Comparison of ENCODE assay signal across 8 cellular contexts in genomic region chr15:40405501-40406381, GRCh38. TPM values are rescaled to one million over a fixed set of nuclear protein-coding genes. Genes with fewer than 3 reads are reported as not detected.
DNase-seq lines count a peak whose midpoint lies in the region; ATAC-seq and TF ChIP-seq lines count a peak whose summit lies in the region.

Gene IVD, plus strand, starts transcription at chr15:40405795. Its CDS starts 33 bp downstream, at chr15:40405828.

- peaks cover 39% of the 10 kb centered on the region for H3K36me3 Mint-ChIP-seq in GM23338 (ENCODE audit: low read depth)
- peaks cover 37% of the 10 kb centered on the region for H3K36me3 Mint-ChIP-seq in activated T-helper 17 cell treated with anti-CD3 and anti-CD28 coated beads, Interleukin-2, amount 50 U/mL, for 72 hours (ENCODE audit: low read depth)
- peaks cover 2 to 8% (median 5%) of the 10 kb centered on the region in 5 donors for H3K36me3 Mint-ChIP-seq in naive thymus-derived CD4-positive, alpha-beta T cell
- H3K36me3 Mint-ChIP-seq in stimulated activated naive B cell treated with anti-CD40 and anti-IgM and Interleukin-4, amounts not matched to agents 10 μg/mL and 1 μg/mL and 100 μg/mL, for 72 hours, result peaks cover 14 to 17% of the 10 kb centered on the region in 2 donors

- H3K4me3 Mint-ChIP-seq in GM23338, result peak within 1 kb of the TSS; percentile 90
- peak within 1 kb of the TSS; percentile 96 for H3K4me3 Mint-ChIP-seq in activated T-helper 17 cell treated with anti-CD3 and anti-CD28 coated beads, Interleukin-2, amount 50 U/mL, for 72 hours
- peak within 1 kb of the TSS; percentile 79 to 94 (median 92) for H3K4me3 Mint-ChIP-seq in naive thymus-derived CD4-positive, alpha-beta T cell
- H3K4me3 Mint-ChIP-seq in stimulated activated naive B cell treated with anti-CD40 and anti-IgM and Interleukin-4, amounts not matched to agents 10 μg/mL and 1 μg/mL and 100 μg/mL, for 72 hours, result peak within 1 kb of the TSS; percentile 88 to 97

- H3K9ac ChIP-seq in DND-41 (ENCODE audit: low read depth, low read length) (peak within 1 kb of the TSS; percentile 94), fibroblast of lung (ENCODE audit: insufficient read depth, low read length) (peak within 1 kb of the TSS; percentile 84)

- no peaks in the 10 kb centered on the region for H3K9me2 ChIP-seq in GM23338 (ENCODE audit: insufficient read depth)

- H3K4me3 ChIP-seq in DND-41 (ENCODE audit: low read depth in 1 of 2, low read length in 2 of 2) (peak within 1 kb of the TSS; percentile 65 to 84), GM23338 (peak within 1 kb of the TSS; percentile 93), LNCaP clone FGC (ENCODE audit: low read depth, low read length) (peak within 1 kb of the TSS; percentile 95), fibroblast of lung (replicated peaks in 1 of 4; ENCODE audit: control extremely low read depth in 1 of 4, insufficient read depth in 1 of 4, low read depth in 3 of 4, low read length in 4 of 4) (peak within 1 kb of the TSS; percentile 83 to 95 (median 85))
- peak within 1 kb of the TSS; percentile 49 for H3K4me3 ChIP-seq in naive thymus-derived CD4-positive, alpha-beta T cell (ENCODE audit: low read length)

- no peaks in the 10 kb centered on the region for H4K20me1 ChIP-seq in DND-41 (ENCODE audit: insufficient read depth, low read length)
- peaks cover 15% of the 10 kb centered on the region; the same call in 1 of the 2 replicates for H4K20me1 ChIP-seq in GM23338 (replicated peaks; ENCODE audit: insufficient read depth)
- no peaks in the 10 kb centered on the region for H4K20me1 ChIP-seq in fibroblast of lung (ENCODE audit: control insufficient read depth, extremely low read depth, insufficient read depth, low read length)

- H3K4me1 Mint-ChIP-seq in GM23338, result peaks cover 17% of the 10 kb centered on the region
- H3K4me1 Mint-ChIP-seq in activated T-helper 17 cell treated with anti-CD3 and anti-CD28 coated beads, Interleukin-2, amount 50 U/mL, for 72 hours, result peaks cover 17% of the 10 kb centered on the region
- H3K4me1 Mint-ChIP-seq in naive thymus-derived CD4-positive, alpha-beta T cell, result peaks cover 9 to 49% (median 30%) of the 10 kb centered on the region in 7 donors
- peaks cover 27 to 59% of the 10 kb centered on the region in 2 donors for H3K4me1 Mint-ChIP-seq in stimulated activated naive B cell treated with anti-CD40 and anti-IgM and Interleukin-4, amounts not matched to agents 10 μg/mL and 1 μg/mL and 100 μg/mL, for 72 hours

- H3K79me2 ChIP-seq in DND-41 (ENCODE audit: insufficient read depth, low read length) (peaks cover 26% of the 10 kb centered on the region), GM23338 (replicated peaks; ENCODE audit: insufficient read depth) (peaks cover 29% of the 10 kb centered on the region), fibroblast of lung (ENCODE audit: control insufficient read depth, insufficient read depth, low read length) (peaks cover 10% of the 10 kb centered on the region)

- peak within 1 kb of the TSS; percentile 93 for H2AFZ ChIP-seq in DND-41 (ENCODE audit: low read depth, low read length)
- peak within 1 kb of the TSS; percentile 67; the same call in 1 of the 2 replicates for H2AFZ ChIP-seq in GM23338
- H2AFZ ChIP-seq in fibroblast of lung (ENCODE audit: low read length), result peak within 1 kb of the TSS; percentile 94

- H3K27ac ChIP-seq in DND-41 (ENCODE audit: low read length) (peak within 1 kb of the TSS; percentile 92), GM23338 (ENCODE audit: low read depth) (peak within 1 kb of the TSS; percentile 74), RWPE1 (peak within 1 kb of the TSS; percentile 83), fibroblast of lung (ENCODE audit: insufficient read depth, low read length) (peak within 1 kb of the TSS; percentile 66)
- H3K27ac ChIP-seq in naive thymus-derived CD4-positive, alpha-beta T cell (ENCODE audit: low read depth, low read length), result peak within 1 kb of the TSS; percentile 70

- peak within 1 kb of the TSS; percentile 84 for H3K27ac Mint-ChIP-seq in GM23338
- peak within 1 kb of the TSS; percentile 91 for H3K27ac Mint-ChIP-seq in activated T-helper 17 cell treated with anti-CD3 and anti-CD28 coated beads, Interleukin-2, amount 50 U/mL, for 72 hours
- H3K27ac Mint-ChIP-seq in naive thymus-derived CD4-positive, alpha-beta T cell, result peak within 1 kb of the TSS; percentile 38 to 92 (median 90)
- peak within 1 kb of the TSS; percentile 94 for H3K27ac Mint-ChIP-seq in stimulated activated naive B cell treated with anti-CD40 and anti-IgM and Interleukin-4, amounts not matched to agents 10 μg/mL and 1 μg/mL and 100 μg/mL, for 72 hours

- no peaks in the 10 kb centered on the region; the same call in 1 of the 2 replicates for H3F3A ChIP-seq in GM23338 (replicated peaks; ENCODE audit: low read depth)

- H3K9me3 ChIP-seq in DND-41 (ENCODE audit: insufficient read depth, low read length, severe bottlenecking) (no peaks in the 10 kb centered on the region), fibroblast of lung (ENCODE audit: control insufficient read depth, insufficient read depth, low read depth, low read length) (no peaks in the 10 kb centered on the region)
- no peaks in the 10 kb centered on the region for H3K9me3 ChIP-seq in naive thymus-derived CD4-positive, alpha-beta T cell (ENCODE audit: control insufficient read depth in 2 of 3, low read length in 3 of 3)

- peaks cover 6% of the 10 kb centered on the region for H3K27me3 Mint-ChIP-seq in GM23338 (ENCODE audit: insufficient read depth, low read depth, poor library complexity)
- H3K27me3 Mint-ChIP-seq in activated T-helper 17 cell treated with anti-CD3 and anti-CD28 coated beads, Interleukin-2, amount 50 U/mL, for 72 hours, result no peaks in the 10 kb centered on the region
- H3K27me3 Mint-ChIP-seq in naive thymus-derived CD4-positive, alpha-beta T cell, result no peaks in the 10 kb centered on the region
- H3K27me3 Mint-ChIP-seq in stimulated activated naive B cell treated with anti-CD40 and anti-IgM and Interleukin-4, amounts not matched to agents 10 μg/mL and 1 μg/mL and 100 μg/mL, for 72 hours, result no peaks in the 10 kb centered on the region

- intact Hi-C loops in naive thymus-derived CD4-positive, alpha-beta T cell (cut with micrococcal nuclease), result loop anchor here (1.0 to 2.0 kb wide), 7 partner anchors 17 to 297 kb away; partner anchors contain the start of genes BAHD1 (in 1 of the 2), BMF (in 1 of the 2), DISP2 (in 1 of the 2) and KNSTRN (in 1 of the 2)

- POLR2A ChIA-PET in RWPE1 (lab: Yijun Ruan, JAX; ENCODE audit: low non-redundant PET), result interaction anchor here (0.8 to 0.9 kb wide), 2 partner anchors 22 to 38 kb away, joined by 3 to 4 read pairs; no protein-coding TSS in a partner anchor
- POLR2A ChIA-PET in naive thymus-derived CD4-positive, alpha-beta T cell (lab: Charles Lee), result interaction anchor here (0.8 to 3.5 kb wide), 12 partner anchors 8 to 98 kb away, joined by 3 to 19 read pairs (median 3); partner anchors contain the start of genes BAHD1 and KNSTRN

- H3K4me1 ChIP-seq in DND-41 (ENCODE audit: insufficient read depth, low read length) (peaks cover 35% of the 10 kb centered on the region), GM23338 (ENCODE audit: insufficient read depth) (peaks cover 20% of the 10 kb centered on the region; the same call in 1 of the 2 replicates), fibroblast of lung (ENCODE audit: control insufficient read depth, extremely low read depth, insufficient read depth, low read length) (peaks cover 3% of the 10 kb centered on the region)
- H3K4me1 ChIP-seq in naive thymus-derived CD4-positive, alpha-beta T cell (ENCODE audit: control insufficient read depth in 2 of 2, insufficient read depth in 2 of 2, low read length in 2 of 2), result peaks cover 6 to 15% of the 10 kb centered on the region in 2 donors

- DNase-seq in DND-41 (peak; percentile 94), GM23338 (ENCODE audit: low spot score) (peak; percentile 98), LNCaP clone FGC (ENCODE audit: low read depth) (peak; percentile 93), RWPE1 (ENCODE audit: low spot score) (peak; percentile 100), fibroblast of lung (ENCODE audit: low read depth in 2 of 2) (peak; percentile 95 to 96)
- DNase-seq in naive thymus-derived CD4-positive, alpha-beta T cell, result peak; percentile 67 to 88 (median 79)
- peak; percentile 88 for DNase-seq in stimulated activated naive B cell treated with anti-CD40 and anti-IgM and Interleukin-4, amounts not matched to agents 10 μg/mL and 1 μg/mL and 100 μg/mL, for 72 hours

- ATAC-seq in DND-41 (ENCODE audit: insufficient read depth, low read depth) (peak; percentile 99), GM23338 (peak; percentile 99)
- peak; percentile 97 for ATAC-seq in activated T-helper 17 cell treated with anti-CD3 and anti-CD28 coated beads, Interleukin-2, amount 50 U/mL, for 72 hours (replicated peaks)
- peak; percentile 99 for ATAC-seq in naive thymus-derived CD4-positive, alpha-beta T cell
- peak; percentile 93 to 94 for ATAC-seq in stimulated activated naive B cell treated with anti-CD40 and anti-IgM and Interleukin-4, amounts not matched to agents 10 μg/mL and 1 μg/mL and 100 μg/mL, for 72 hours (replicated peaks)

- no peaks in the 10 kb centered on the region for H3K9me3 Mint-ChIP-seq in GM23338
- no peaks in the 10 kb centered on the region for H3K9me3 Mint-ChIP-seq in activated T-helper 17 cell treated with anti-CD3 and anti-CD28 coated beads, Interleukin-2, amount 50 U/mL, for 72 hours
- H3K9me3 Mint-ChIP-seq in naive thymus-derived CD4-positive, alpha-beta T cell, result no peaks in the 10 kb centered on the region
- no peaks in the 10 kb centered on the region for H3K9me3 Mint-ChIP-seq in stimulated activated naive B cell treated with anti-CD40 and anti-IgM and Interleukin-4, amounts not matched to agents 10 μg/mL and 1 μg/mL and 100 μg/mL, for 72 hours

- TF ChIP-seq CTCF in DND-41 (IDR thresholded peaks at IDR 0.05; ENCODE audit: borderline replicate concordance, extremely low read depth, low read length, poor library complexity, severe bottlenecking) (no peak), GM23338 (conservative IDR thresholded peaks at IDR 0.05; ENCODE audit: low read depth in 2 of 2) (no peak), LNCaP clone FGC (IDR thresholded peaks at IDR 0.05; ENCODE audit: control insufficient read depth, extremely low read depth, insufficient read depth) (no peak), RWPE1 (conservative IDR thresholded peaks at IDR 0.05; ENCODE audit: low read depth) (no peak), fibroblast of lung (conservative IDR thresholded peaks at IDR 0.05 in 1 of 2, IDR thresholded peaks at IDR 0.05 in 1 of 2; ENCODE audit: low read depth in 1 of 2, low read length in 2 of 2) (no peak)

- peak within 1 kb of the TSS; percentile 85 for H3K4me2 ChIP-seq in DND-41 (ENCODE audit: insufficient read depth, low read length)
- peak within 1 kb of the TSS; percentile 88 for H3K4me2 ChIP-seq in GM23338
- H3K4me2 ChIP-seq in fibroblast of lung (ENCODE audit: extremely low read depth, insufficient read depth, low read length), result peak within 1 kb of the TSS; percentile 89

- H3K36me3 ChIP-seq in DND-41 (ENCODE audit: insufficient read depth, low read length) (peaks cover 34% of the 10 kb centered on the region), GM23338 (ENCODE audit: insufficient read depth) (peaks cover 17% of the 10 kb centered on the region), fibroblast of lung (ENCODE audit: control insufficient read depth, insufficient read depth, low read length) (peaks cover 7% of the 10 kb centered on the region)
- peaks cover 0 to 23% (median 8%) of the 10 kb centered on the region in 3 experiments for H3K36me3 ChIP-seq in naive thymus-derived CD4-positive, alpha-beta T cell (ENCODE audit: control insufficient read depth in 2 of 3, insufficient read depth in 3 of 3, low read length in 3 of 3)

- CTCF ChIA-PET in RWPE1 (lab: Yijun Ruan, JAX), result interaction anchor here (0.6 to 1.0 kb wide), 2 partner anchors 16 to 227 kb away, joined by 3 to 4 read pairs; no protein-coding TSS in a partner anchor
- CTCF ChIA-PET in naive thymus-derived CD4-positive, alpha-beta T cell (lab: Charles Lee), result no interaction called here

- H3K27me3 ChIP-seq in DND-41 (ENCODE audit: insufficient read depth, low read length, poor library complexity) (no peaks in the 10 kb centered on the region), GM23338 (ENCODE audit: insufficient read depth) (no peaks in the 10 kb centered on the region), fibroblast of lung (ENCODE audit: control insufficient read depth, insufficient read depth, low read length) (no peaks in the 10 kb centered on the region)
- no peaks in the 10 kb centered on the region for H3K27me3 ChIP-seq in naive thymus-derived CD4-positive, alpha-beta T cell (ENCODE audit: control insufficient read depth in 2 of 2, insufficient read depth in 2 of 2, low read length in 2 of 2)

RNA-seq across cellular contexts. Expression of gene IVD, which starts in this region (rescaled TPM):
- 64.0 and 75.4 TPM in 2 replicates for total RNA-seq in GM23338 (2014; rRNA removed; shearing (Covaris generic))
- polyA plus RNA-seq in GM23338 (2016; fragmentation: Nextera tagmentation; extraction: Ambion mirVana), result 53.5 and 54.1 TPM in 2 replicates
- 10 to 100 TPM; 48.8 to 57.9 TPM for total RNA-seq in activated T-helper 17 cell treated with anti-CD3 and anti-CD28 coated beads, Interleukin-2, amount 50 U/mL, for 72 hours
- 40.1 and 61.8 TPM in 2 replicates for total RNA-seq in fibroblast of lung
- polyA plus RNA-seq in fibroblast of lung, result 37.9 and 43.0 TPM in 2 replicates
- polyA plus RNA-seq in fibroblast of lung (2012), result 36.5 and 43.9 TPM in 2 replicates
- polyA minus RNA-seq in fibroblast of lung (ENCODE audit: low replicate concordance), result 56.9 and 62.3 TPM in 2 replicates
- 10 to 100 TPM; 47.2 to 81.8 (median 64.7) TPM for total RNA-seq in naive thymus-derived CD4-positive, alpha-beta T cell
- polyA plus RNA-seq in naive thymus-derived CD4-positive, alpha-beta T cell, result 10 to 100 TPM; 27.1 to 42.4 TPM

Comparison
In these comparisons a context has a peak if more than half of its experiments do, and no peak if none do; other contexts are left out.
1. Peak in every context shown above with its lines: DNase-seq, ATAC-seq, H3K4me3 ChIP-seq and H3K27ac ChIP-seq.